In the genomic region with DNA sequence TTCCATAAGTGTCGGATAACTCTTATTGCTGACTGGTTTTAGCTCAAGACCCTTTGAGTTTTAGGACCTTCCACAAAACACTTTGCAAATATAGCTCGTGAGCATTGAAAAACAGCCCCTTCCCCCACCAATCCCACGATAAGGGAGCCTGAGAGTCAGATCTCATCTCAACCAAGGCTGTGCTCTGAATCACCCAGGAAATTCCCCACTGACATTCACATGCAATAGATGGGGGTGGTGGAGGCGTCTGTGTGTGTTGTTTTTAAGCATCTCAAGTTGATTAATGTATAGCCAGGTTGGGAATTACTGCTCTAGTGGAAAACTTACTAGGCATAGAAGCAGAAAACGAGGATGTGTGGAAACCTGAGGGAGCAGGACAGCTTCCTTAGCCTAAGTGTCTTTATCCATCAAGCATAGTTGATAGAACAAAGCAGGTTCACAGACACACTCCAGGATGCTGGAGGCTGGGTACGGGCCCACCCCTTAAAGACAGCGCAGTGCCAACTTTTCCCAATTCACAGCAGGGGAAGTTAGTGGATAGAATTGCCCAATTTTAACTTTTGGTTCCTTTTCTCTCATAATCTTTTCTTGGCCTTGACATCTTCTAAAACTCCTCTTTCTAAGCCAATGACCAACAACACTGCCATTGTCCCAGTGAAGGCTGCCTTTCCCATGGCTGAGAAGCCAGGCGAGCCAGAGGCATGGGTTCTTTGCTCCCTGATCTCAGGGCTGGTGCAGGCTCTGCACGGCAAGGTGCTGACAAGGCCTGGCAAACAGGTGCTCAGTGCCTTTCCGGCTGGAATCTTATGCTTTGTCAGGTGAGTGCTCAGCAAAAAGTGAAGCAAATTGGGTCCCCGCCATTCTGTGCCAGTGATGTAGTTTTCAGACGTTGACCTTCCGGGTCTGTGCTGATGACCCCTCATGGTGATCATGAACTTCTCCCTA, we compare ENCODE assay signal across 8 cellular contexts.
DNase-seq lines count a peak whose midpoint lies in the region; ATAC-seq and TF ChIP-seq lines count a peak whose summit lies in the region.

No MANE protein-coding gene starts in this region.

- peaks cover 4% of the 10 kb centered on the region for H3K36me3 Mint-ChIP-seq in nephron progenitor cell (ENCODE audit: low read depth)

- TF ChIP-seq EP300 in SK-N-SH (IDR thresholded peaks at IDR 0.05; ENCODE audit: borderline replicate concordance in 1 of 2, low read depth in 1 of 2, low read length in 1 of 2): no peak

- H3K9me3 ChIP-seq in SK-N-SH (peaks cover 8% of the 10 kb centered on the region; the same call in 1 of the 2 replicates), PC-9 (ENCODE audit: insufficient read depth, low read depth) (peaks cover 16% of the 10 kb centered on the region)

- no peak for TF ChIP-seq CTCF in nephron progenitor cell (IDR thresholded peaks at IDR 0.05)
- TF ChIP-seq CTCF in SK-N-SH (IDR thresholded peaks at IDR 0.05): no peak
- TF ChIP-seq CTCF in PC-9 (conservative IDR thresholded peaks at IDR 0.05): no peak

- POLR2A ChIA-PET in SK-N-SH (lab: Yijun Ruan, JAX): no interaction called here
- POLR2A ChIA-PET in PC-9 (lab: Charles Lee; ENCODE audit: unreplicated experiment): interaction anchor here (0.6 kb wide), 1 partner anchor 71 kb away, joined by 4 read pairs; no protein-coding TSS in a partner anchor

- H3F3A ChIP-seq in SK-N-SH (replicated peaks; ENCODE audit: insufficient read depth): no peaks in the 10 kb centered on the region
- H3F3A ChIP-seq in PC-9 (ENCODE audit: insufficient read depth, low read depth): no peaks in the 10 kb centered on the region

- no TSS peak for BruUV-seq in PC-9 (replicated peaks; lab: Mats Ljungman, UMichigan)

- no peaks in the 10 kb centered on the region for H3K4me1 ChIP-seq in SK-N-SH (ENCODE audit: control insufficient read depth in 1 of 2, insufficient read depth in 2 of 2, low read depth in 1 of 2, low read length in 1 of 2)
- no peaks in the 10 kb centered on the region for H3K4me1 ChIP-seq in PC-9 (replicated peaks; ENCODE audit: insufficient read depth)

- H3K27ac ChIP-seq in SK-N-SH (ENCODE audit: low read depth in 2 of 2, low read length in 1 of 2) (no peak overlapping the region), PC-9 (no peak overlapping the region)

- H3K4me1 Mint-ChIP-seq in nephron progenitor cell: peaks cover 21% of the 10 kb centered on the region

- no peak overlapping the region for H3K4me3 ChIP-seq in SK-N-SH (ENCODE audit: low read depth in 2 of 2, low read length in 1 of 2)
- no peak overlapping the region for H3K4me3 ChIP-seq in PC-9

- H3K4me2 ChIP-seq in SK-N-SH (no peak overlapping the region), PC-9 (no peak overlapping the region)

- ATAC-seq in GM21619 (IDR thresholded peaks at IDR 0.05; ENCODE audit: unreplicated experiment) (peak; percentile 67), GM19455 (IDR thresholded peaks at IDR 0.05; ENCODE audit: unreplicated experiment) (no peak)

- H3K4me3 Mint-ChIP-seq in nephron progenitor cell: no peak overlapping the region

- no peaks in the 10 kb centered on the region for H3K27me3 ChIP-seq in SK-N-SH (ENCODE audit: insufficient read depth)
- peaks cover 31% of the 10 kb centered on the region for H3K27me3 ChIP-seq in PC-9 (ENCODE audit: insufficient read depth, low read depth)

- H4K20me1 ChIP-seq in SK-N-SH (ENCODE audit: insufficient read depth): no peaks in the 10 kb centered on the region
- H4K20me1 ChIP-seq in PC-9 (ENCODE audit: insufficient read depth): no peaks in the 10 kb centered on the region

- intact Hi-C loops in PC-9 (cut with micrococcal nuclease; ENCODE audit: unreplicated experiment): no loop called here

- peaks cover 6% of the 10 kb centered on the region for H3K27me3 Mint-ChIP-seq in nephron progenitor cell (ENCODE audit: low read depth, poor library complexity)

- H2AFZ ChIP-seq in SK-N-SH (ENCODE audit: low read depth): no peak overlapping the region
- no peak overlapping the region for H2AFZ ChIP-seq in PC-9

- H3K36me3 ChIP-seq in SK-N-SH (replicated peaks in 1 of 2; ENCODE audit: control insufficient read depth in 1 of 2, insufficient read depth in 2 of 2, low read length in 1 of 2) (no peaks in the 10 kb centered on the region), PC-9 (ENCODE audit: low read depth) (no peaks in the 10 kb centered on the region)

- H3K27ac Mint-ChIP-seq in nephron progenitor cell: no peak overlapping the region

- CTCF ChIA-PET in SK-N-SH (lab: Yijun Ruan, JAX) (interaction anchor here (1.2 to 3.9 kb wide), 4 partner anchors 9 to 271 kb away, joined by 3 to 28 read pairs (median 13); no protein-coding TSS in a partner anchor), PC-9 (lab: Charles Lee) (no interaction called here)

- H3K9me2 ChIP-seq in SK-N-SH: no peaks in the 10 kb centered on the region
- no peaks in the 10 kb centered on the region for H3K9me2 ChIP-seq in PC-9 (ENCODE audit: insufficient read depth)

- TF ChIP-seq RAD21 in SK-N-SH (IDR thresholded peaks at IDR 0.05; ENCODE audit: low read length): no peak

- peaks cover 23% of the 10 kb centered on the region for H3K9me3 Mint-ChIP-seq in nephron progenitor cell

- 47% methylated on average over 13 of the region's 13 CpGs for WGBS in SK-N-SH (ENCODE audit: low lambda C conversion rate)

- H3K79me2 ChIP-seq in SK-N-SH (ENCODE audit: insufficient read depth) (no peaks in the 10 kb centered on the region), PC-9 (ENCODE audit: low read depth) (no peaks in the 10 kb centered on the region)

- no peak overlapping the region for H3K9ac ChIP-seq in SK-N-SH

- DNase-seq in EL: peak; percentile 69
- DNase-seq in T1000 (lab: John Stamatoyannopoulos, UW): peak; percentile 19
- peak; percentile 72 for DNase-seq in iris pigment epithelial cell (ENCODE audit: low read depth)
- DNase-seq in nephron progenitor cell: no peak
- DNase-seq in SK-N-SH: no peak
- DNase-seq in PC-9: no peak

TF ChIP-seq in SK-N-SH, 30 proteins besides CTCF, POLR2A, EP300 and RAD21:
- TF ChIP-seq EZH2phosphoT487 (IDR thresholded peaks at IDR 0.05; ENCODE audit: borderline replicate concordance, low read depth): no peak
- no peak for TF ChIP-seq CHD2 (IDR thresholded peaks at IDR 0.05; ENCODE audit: low read length, partially characterized antibody)
- no peak for TF ChIP-seq GABPA (IDR thresholded peaks at IDR 0.05; ENCODE audit: low read depth)
- no peak for TF ChIP-seq RXRA (IDR thresholded peaks at IDR 0.05; ENCODE audit: borderline replicate concordance, low read depth)
- no peak for TF ChIP-seq GATA2 (CRISPR knock-in tag; IDR thresholded peaks at IDR 0.05)
- TF ChIP-seq, protein P1, sequence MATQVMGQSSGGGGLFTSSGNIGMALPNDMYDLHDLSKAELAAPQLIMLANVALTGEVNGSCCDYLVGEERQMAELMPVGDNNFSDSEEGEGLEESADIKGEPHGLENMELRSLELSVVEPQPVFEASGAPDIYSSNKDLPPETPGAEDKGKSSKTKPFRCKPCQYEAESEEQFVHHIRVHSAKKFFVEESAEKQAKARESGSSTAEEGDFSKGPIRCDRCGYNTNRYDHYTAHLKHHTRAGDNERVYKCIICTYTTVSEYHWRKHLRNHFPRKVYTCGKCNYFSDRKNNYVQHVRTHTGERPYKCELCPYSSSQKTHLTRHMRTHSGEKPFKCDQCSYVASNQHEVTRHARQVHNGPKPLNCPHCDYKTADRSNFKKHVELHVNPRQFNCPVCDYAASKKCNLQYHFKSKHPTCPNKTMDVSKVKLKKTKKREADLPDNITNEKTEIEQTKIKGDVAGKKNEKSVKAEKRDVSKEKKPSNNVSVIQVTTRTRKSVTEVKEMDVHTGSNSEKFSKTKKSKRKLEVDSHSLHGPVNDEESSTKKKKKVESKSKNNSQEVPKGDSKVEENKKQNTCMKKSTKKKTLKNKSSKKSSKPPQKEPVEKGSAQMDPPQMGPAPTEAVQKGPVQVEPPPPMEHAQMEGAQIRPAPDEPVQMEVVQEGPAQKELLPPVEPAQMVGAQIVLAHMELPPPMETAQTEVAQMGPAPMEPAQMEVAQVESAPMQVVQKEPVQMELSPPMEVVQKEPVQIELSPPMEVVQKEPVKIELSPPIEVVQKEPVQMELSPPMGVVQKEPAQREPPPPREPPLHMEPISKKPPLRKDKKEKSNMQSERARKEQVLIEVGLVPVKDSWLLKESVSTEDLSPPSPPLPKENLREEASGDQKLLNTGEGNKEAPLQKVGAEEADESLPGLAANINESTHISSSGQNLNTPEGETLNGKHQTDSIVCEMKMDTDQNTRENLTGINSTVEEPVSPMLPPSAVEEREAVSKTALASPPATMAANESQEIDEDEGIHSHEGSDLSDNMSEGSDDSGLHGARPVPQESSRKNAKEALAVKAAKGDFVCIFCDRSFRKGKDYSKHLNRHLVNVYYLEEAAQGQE (IDR thresholded peaks at IDR 0.05; ENCODE audit: low read depth, low read length): no peak
TF ChIP-seq in SK-N-SH: peak in this region for 0.

Comparison
In these comparisons a context has a peak if more than half of its experiments do, and no peak if none do; other contexts are left out.
1. DNase-seq: peak in EL (single experiment), T1000 (single experiment) and iris pigment epithelial cell (single experiment); none in nephron progenitor cell (single experiment), SK-N-SH (single experiment) and PC-9 (0 of 2).